In the genomic region with DNA sequence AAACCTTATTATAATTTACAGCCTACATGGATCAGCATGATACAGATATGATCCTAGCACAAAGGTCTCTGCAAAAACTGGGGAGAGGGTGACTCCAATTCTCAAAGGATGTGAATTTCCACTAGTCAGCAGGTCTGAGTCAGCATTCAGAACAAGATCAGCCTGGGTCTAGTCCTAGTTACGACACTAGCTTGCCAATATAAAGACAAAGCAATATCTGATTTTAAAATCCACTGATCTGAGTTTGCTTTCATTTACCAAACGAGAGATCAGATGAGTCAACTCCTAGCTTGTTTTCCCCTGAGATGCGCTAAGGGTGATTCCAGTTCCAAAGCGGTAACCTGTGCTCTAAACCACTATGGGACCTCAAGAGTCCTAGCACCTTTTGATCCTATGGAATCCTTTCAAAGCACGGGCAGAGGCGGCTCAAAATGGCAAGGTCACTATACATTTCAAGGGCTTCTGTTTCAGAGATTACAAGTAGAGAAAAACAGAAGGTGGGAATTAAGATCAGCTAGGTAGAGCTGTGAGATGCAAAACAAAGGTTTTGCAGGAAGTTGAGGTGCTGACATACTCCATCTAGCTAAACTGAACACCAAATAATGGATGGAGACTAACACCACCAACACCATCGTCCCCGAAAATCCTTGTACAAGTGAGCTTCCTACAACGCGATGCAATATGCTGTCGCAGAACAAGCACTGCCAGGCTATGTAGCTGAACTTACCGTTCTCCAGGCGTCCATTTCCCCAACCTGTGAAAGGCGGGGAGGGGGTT, we compare ENCODE assay signal across 8 cellular contexts. TPM values are rescaled to one million over a fixed set of nuclear protein-coding genes. Genes with fewer than 3 reads are reported as not detected.
DNase-seq lines count a peak whose midpoint lies in the region; ATAC-seq, FAIRE-seq and TF ChIP-seq lines count a peak whose summit lies in the region.

No MANE protein-coding gene starts in this region.

- intact Hi-C loops in K562 (cut with micrococcal nuclease), result loop anchor here (5.0 kb wide), 2 partner anchors 101 to 311 kb away; partner anchors contain the start of genes DCAF10 and TOMM5
- intact Hi-C loops in HepG2 (cut with micrococcal nuclease; ENCODE audit: unreplicated experiment), result loop anchor here (1.0 to 5.0 kb wide), 3 partner anchors 101 to 416 kb away; partner anchors contain the start of genes EXOSC3 and POLR1E

- H3K9ac ChIP-seq in K562 (ENCODE audit: insufficient read depth in 1 of 2, low read depth in 2 of 2, low read length in 2 of 2), result peak overlapping the region; percentile 77 to 94
- H3K9ac ChIP-seq in HepG2 (ENCODE audit: insufficient read depth, low read depth, low read length), result peak overlapping the region; percentile 84

- FAIRE-seq in K562 (lab: Jason Lieb, UNC) (peak; percentile 80), HepG2 (lab: Jason Lieb, UNC) (peak; percentile 12)

- TF ChIP-seq POLR2A in K562 (conservative IDR thresholded peaks at IDR 0.05) (no peak), HepG2 (IDR thresholded peaks at IDR 0.05; ENCODE audit: insufficient read depth in 1 of 2, low read depth in 2 of 2, low read length in 2 of 2) (no peak; a peak in 1 of 4 replicates), tibial nerve (IDR thresholded peaks at IDR 0.05) (no peak)

- TF ChIP-seq CTCF in DOHH2 (IDR thresholded peaks at IDR 0.05; ENCODE audit: low read depth, low read length, poor library complexity, severe bottlenecking) (no peak), K562 (IDR thresholded peaks at IDR 0.05 in 2 of 3, conservative IDR thresholded peaks at IDR 0.05 in 1 of 3; ENCODE audit: insufficient read depth in 2 of 3, low read depth in 1 of 3, low read length in 3 of 3) (no peak), HepG2 (CRISPR knock-in tag; IDR thresholded peaks at IDR 0.05) (no peak), tibial nerve (IDR thresholded peaks at IDR 0.05) (no peak)

- TF ChIP-seq EP300 in K562 (IDR thresholded peaks at IDR 0.05; ENCODE audit: low read length), result no peak
- no peak for TF ChIP-seq EP300 in HepG2 (IDR thresholded peaks at IDR 0.05; ENCODE audit: low read depth in 2 of 2, low read length in 2 of 2)
- no peak for TF ChIP-seq EP300 in HepG2 (CRISPR knock-in tag; IDR thresholded peaks at IDR 0.05; ENCODE audit: borderline replicate concordance)
- TF ChIP-seq EP300 in tibial nerve (IDR thresholded peaks at IDR 0.05), result no peak

- under 1% methylated on average over 14 of the region's 14 CpGs for whole genome bisulfite sequencing in K562 (ENCODE audit: insufficient coverage, low coverage, missing lambda C conversion rate)
- WGBS in HepG2 (ENCODE audit: low lambda C conversion rate), result 3% methylated on average over 8 of the region's 14 CpGs
- WGBS in tibial nerve, 2 donors, result 9% methylated on average over 14 of the region's 14 CpGs

- in situ Hi-C loops in K562 (cut with MboI) (loop anchor here (10.0 kb wide), 2 partner anchors 148 to 418 kb away; partner anchors contain the start of genes POLR1E and TRMT10B), HepG2 (cut with HindIII; ENCODE audit: extremely low pct_ligation_motif_present, low pct_unique_long_range_greater_than_20kb) (loop anchor here (10.0 to 25.0 kb wide), 3 partner anchors 352 to 452 kb away; partner anchors contain the start of gene POLR1E)

- H3K4me2 ChIP-seq in DOHH2 (ENCODE audit: low read length), result peak overlapping the region; percentile 79
- peak overlapping the region; percentile 96 for H3K4me2 ChIP-seq in K562 (ENCODE audit: insufficient read depth, low read length)
- H3K4me2 ChIP-seq in HepG2 (ENCODE audit: low read depth, low read length), result peak overlapping the region; percentile 95

- H3K9me3 ChIP-seq in DOHH2 (ENCODE audit: control insufficient read depth, insufficient read depth, low read length) (no peaks in the 10 kb centered on the region), MG63 (no peaks in the 10 kb centered on the region), K562 (replicated peaks; ENCODE audit: control insufficient read depth, insufficient read depth, low read depth, low read length) (no peaks in the 10 kb centered on the region), HepG2 (ENCODE audit: low read length) (no peaks in the 10 kb centered on the region), tibial nerve (no peaks in the 10 kb centered on the region)

- POLR2A ChIA-PET in K562 (lab: Yijun Ruan, JAX), result interaction anchor here (0.5 to 2.3 kb wide), 9 partner anchors 8 to 422 kb away, joined by 3 to 8 read pairs (median 4); no protein-coding TSS in a partner anchor
- POLR2A ChIA-PET in HepG2 (lab: Yijun Ruan, JAX), result interaction anchor here (0.6 to 1.7 kb wide), 5 partner anchors 10 to 418 kb away, joined by 3 to 5 read pairs (median 3); no protein-coding TSS in a partner anchor

- H3K9me2 ChIP-seq in DOHH2 (replicated peaks; ENCODE audit: control insufficient read depth, low read length), result no peaks in the 10 kb centered on the region

- H4K20me1 ChIP-seq in DOHH2 (ENCODE audit: control insufficient read depth, insufficient read depth, low read depth, low read length) (no peaks in the 10 kb centered on the region), K562 (replicated peaks; ENCODE audit: control insufficient read depth, insufficient read depth, low read length) (no peaks in the 10 kb centered on the region), HepG2 (ENCODE audit: insufficient read depth, low read length) (no peaks in the 10 kb centered on the region)

- BruUV-seq in K562 (replicated peaks; lab: Mats Ljungman, UMichigan) (no TSS peak), HepG2 (replicated peaks; lab: Mats Ljungman, UMichigan) (no TSS peak)

- CTCF ChIA-PET in K562 (lab: Yijun Ruan, JAX; ENCODE audit: low intra/inter-chr PET ratio) (interaction anchor here (0.6 to 1.9 kb wide), 2 partner anchors 460 kb away, joined by 3 to 7 read pairs; no protein-coding TSS in a partner anchor), HepG2 (lab: Yijun Ruan, JAX; ENCODE audit: low intra/inter-chr PET ratio, low total read pairs) (no interaction called here)

- no peaks in the 10 kb centered on the region for H3K27me3 ChIP-seq in DOHH2 (ENCODE audit: control insufficient read depth, low read length)
- no peaks in the 10 kb centered on the region for H3K27me3 ChIP-seq in MG63
- no peaks in the 10 kb centered on the region for H3K27me3 ChIP-seq in K562 (ENCODE audit: control insufficient read depth in 2 of 2, insufficient read depth in 2 of 2, low read length in 2 of 2)
- no peaks in the 10 kb centered on the region; a peak in 1 of 5 replicates for H3K27me3 ChIP-seq in HepG2 (ENCODE audit: control insufficient read depth in 1 of 2, insufficient read depth in 2 of 2, low read length in 2 of 2)
- no peaks in the 10 kb centered on the region for H3K27me3 ChIP-seq in tibial nerve

- H3K36me3 ChIP-seq in DOHH2 (ENCODE audit: control insufficient read depth, low read length), result peaks cover 19% of the 10 kb centered on the region
- peaks cover 5% of the 10 kb centered on the region; the same call in 1 of the 2 replicates for H3K36me3 ChIP-seq in MG63
- H3K36me3 ChIP-seq in K562 (ENCODE audit: control insufficient read depth, insufficient read depth, low read length), result peaks cover 27% of the 10 kb centered on the region
- H3K36me3 ChIP-seq in HepG2 (replicated peaks in 1 of 2; ENCODE audit: control insufficient read depth in 1 of 2, insufficient read depth in 2 of 2, low read length in 2 of 2), result peaks cover 2 to 9% of the 10 kb centered on the region in 2 experiments; a peak in 3 of 5 replicates
- peaks cover 0 to 17% (median 0%) of the 10 kb centered on the region in 3 donors for H3K36me3 ChIP-seq in tibial nerve

- H2AFZ ChIP-seq in K562 (ENCODE audit: low read depth, low read length) (peak overlapping the region; percentile 97), HepG2 (ENCODE audit: low read length) (no peak overlapping the region)

- H3K4me1 ChIP-seq in DOHH2 (ENCODE audit: control insufficient read depth, low read length) (peaks cover 22% of the 10 kb centered on the region), K562 (replicated peaks in 1 of 2; ENCODE audit: control insufficient read depth in 2 of 2, insufficient read depth in 2 of 2, low read length in 2 of 2) (peaks cover 22 to 32% of the 10 kb centered on the region in 2 experiments), HepG2 (ENCODE audit: insufficient read depth, low read length) (peaks cover 45% of the 10 kb centered on the region), tibial nerve (peaks cover 0 to 37% (median 10%) of the 10 kb centered on the region in 4 donors)

- H3K4me3 ChIP-seq in DOHH2 (ENCODE audit: low read length) (peak overlapping the region; percentile 89), MG63 (peak overlapping the region; percentile 79), K562 (peak overlapping the region; percentile 86), HepG2 (replicated peaks in 1 of 3; ENCODE audit: insufficient read depth in 1 of 3, low read depth in 2 of 3, low read length in 3 of 3) (peak overlapping the region; percentile 77 to 94 (median 90)), tibial nerve (peak overlapping the region; percentile 68 to 98 (median 81))

- no peaks in the 10 kb centered on the region for H3F3A ChIP-seq in DOHH2 (ENCODE audit: control insufficient read depth, insufficient read depth)

- peak; percentile 12 for ATAC-seq in GM21447 (IDR thresholded peaks at IDR 0.05; ENCODE audit: unreplicated experiment)
- peak; percentile 18 for ATAC-seq in K562
- ATAC-seq in HepG2, result peak; percentile 9

- TF ChIP-seq RAD21 in K562 (CRISPR knock-in tag; conservative IDR thresholded peaks at IDR 0.05 in 1 of 2, IDR thresholded peaks at IDR 0.05 in 1 of 2) (no peak), HepG2 (CRISPR knock-in tag; IDR thresholded peaks at IDR 0.05) (no peak)

- DNase-seq in MG63 (no peak), K562 (ENCODE audit: extremely low read depth in 1 of 4, low spot score in 3 of 4) (peak; percentile 46 to 69 (median 60)), HepG2 (ENCODE audit: low spot score) (peak; percentile 27), tibial nerve (ENCODE audit: low spot score in 2 of 2) (no peak), NCI-H226 (no peak)
- DNase-seq in stimulated activated CD4-positive, alpha-beta T cell treated with anti-CD3 and anti-CD28 coated beads, Interleukin-12 subunit alpha, Interleukin-12 subunit beta, amount 100 ng/mL, for 4 hours, result no peak

- H3K27ac ChIP-seq in DOHH2 (ENCODE audit: low read depth, low read length) (peak overlapping the region; percentile 58), K562 (ENCODE audit: extremely low read depth, low read depth, low read length) (peak overlapping the region; percentile 71), HepG2 (ENCODE audit: extremely low read length, insufficient read depth, low read length) (peak overlapping the region; percentile 72), tibial nerve (peak overlapping the region; percentile 75 to 96 (median 86))

- H3K9me1 ChIP-seq in K562 (ENCODE audit: control insufficient read depth, insufficient read depth, low read length), result no peaks in the 10 kb centered on the region

- H3K79me2 ChIP-seq in DOHH2 (ENCODE audit: control insufficient read depth, low read length), result peaks cover 32% of the 10 kb centered on the region
- H3K79me2 ChIP-seq in K562 (ENCODE audit: control insufficient read depth, insufficient read depth, low read length), result peaks cover 32% of the 10 kb centered on the region
- H3K79me2 ChIP-seq in HepG2 (ENCODE audit: insufficient read depth, low read length), result peaks cover 22% of the 10 kb centered on the region

RNA-seq across cellular contexts. Expression of gene SLC25A51, which starts 0.9 kb away (rescaled TPM):
- total RNA-seq in MG63 (2014; rRNA removed; shearing (Covaris generic); ENCODE audit: low replicate concordance), result 9.0 and 15.9 TPM in 2 replicates
- 40.8 and 61.0 TPM in 2 replicates for total RNA-seq in K562 (2011; cell fraction: chromatin; rRNA removed; ENCODE audit: low replicate concordance)
- total RNA-seq in K562 (2011; cell fraction: nucleolus; rRNA removed), result 32.4 and 33.6 TPM in 2 replicates
- total RNA-seq in K562 (2011; cell fraction: nucleoplasm; rRNA removed), result 35.0 and 43.8 TPM in 2 replicates
- 24.5 and 28.0 TPM in 2 replicates for total RNA-seq in K562 (2014; rRNA removed)
- 40.7 and 44.2 TPM in 2 replicates for total RNA-seq in K562 (2014; rRNA removed; fragmentation: Illumina TruSeq; extraction: Trizol)
- total RNA-seq in K562 (2015; rRNA removed; fragmentation: Illumina TruSeq; extraction: Trizol), result 39.3 and 39.5 TPM in 2 replicates
- total RNA-seq in K562 (2021), result 31.5 and 32.9 TPM in 2 replicates
- 30.6 and 37.0 TPM in 2 replicates for polyA plus RNA-seq in K562 (2011; rRNA removed)
- 19.0 and 25.4 TPM in 2 replicates for polyA plus RNA-seq in K562 (2011; cell fraction: cytosol; rRNA removed)
- polyA plus RNA-seq in K562 (2011; cell fraction: nucleus; rRNA removed), result 16.1 and 21.9 TPM in 2 replicates
- 9.9 and 15.1 TPM in 2 replicates for polyA plus RNA-seq in K562 (2012)
- 23.2 and 23.5 TPM in 2 replicates for polyA plus RNA-seq in K562 (2014; fragmentation: Illumina TruSeq; extraction: Trizol)
- polyA plus RNA-seq in K562 (2014; fragmentation: Nextera tagmentation; extraction: Ambion mirVana), result 10 to 100 TPM in 1 of 2 experiments, 1 to 10 TPM in 1; 9.1 to 10.6 TPM
- polyA plus RNA-seq in K562 (2014; rRNA removed), result 18.7 and 22.3 TPM in 2 replicates
- polyA minus RNA-seq in K562 (2011; rRNA and poly(A)+ RNA removed), result 78.5 and 79.6 TPM in 2 replicates
- 19.4 and 29.1 TPM in 2 replicates for polyA minus RNA-seq in K562 (2011; cell fraction: cytosol; rRNA and poly(A)+ RNA removed)
- polyA minus RNA-seq in K562 (2011; cell fraction: nucleus; rRNA and poly(A)+ RNA removed), result 15.5 and 23.4 TPM in 2 replicates
- total RNA-seq in HepG2 (2016; rRNA removed; fragmentation: Illumina TruSeq; extraction: Trizol), result 37.7 and 40.7 TPM in 2 replicates
- total RNA-seq in HepG2 (2016; cell fraction: cytosol; rRNA removed; fragmentation: Illumina TruSeq; extraction: Trizol; ENCODE audit: low read depth), result 39.8 and 41.5 TPM in 2 replicates
- total RNA-seq in HepG2 (2016; cell fraction: insoluble cytoplasmic fraction; rRNA removed; fragmentation: Illumina TruSeq; extraction: Trizol), result 35.8 and 36.3 TPM in 2 replicates
- 69.7 and 71.8 TPM in 2 replicates for total RNA-seq in HepG2 (2016; cell fraction: membrane; rRNA removed; fragmentation: Illumina TruSeq; extraction: Trizol)
- total RNA-seq in HepG2 (2016; cell fraction: nucleus; rRNA removed; fragmentation: Illumina TruSeq; extraction: Trizol), result 20.0 and 24.7 TPM in 2 replicates
- polyA plus RNA-seq in HepG2 (2011; rRNA removed), result 14.6 and 15.4 TPM in 2 replicates
- 8.9 and 11.5 TPM in 2 replicates for polyA plus RNA-seq in HepG2 (2011; cell fraction: cytosol; rRNA removed)
- 11.8 and 14.7 TPM in 2 replicates for polyA plus RNA-seq in HepG2 (2011; cell fraction: nucleus; rRNA removed)
- 6.0 and 8.4 TPM in 2 replicates for polyA plus RNA-seq in HepG2 (2012)
- polyA plus RNA-seq in HepG2 (2016; cell fraction: cytosol; fragmentation: Illumina TruSeq; extraction: Trizol; ENCODE audit: low read depth), result 44.8 and 48.9 TPM in 2 replicates
- 19.9 and 21.9 TPM in 2 replicates for polyA plus RNA-seq in HepG2 (2016; cell fraction: insoluble cytoplasmic fraction; fragmentation: Illumina TruSeq; extraction: Trizol; ENCODE audit: low read depth)
- 48.0 and 51.0 TPM in 2 replicates for polyA plus RNA-seq in HepG2 (2016; cell fraction: membrane; fragmentation: Illumina TruSeq; extraction: Trizol; ENCODE audit: low read depth)
- 17.6 and 20.1 TPM in 2 replicates for polyA plus RNA-seq in HepG2 (2016; cell fraction: nucleus; fragmentation: Illumina TruSeq; extraction: Trizol; ENCODE audit: insufficient read depth, low read depth)
- polyA minus RNA-seq in HepG2 (2011; rRNA and poly(A)+ RNA removed; ENCODE audit: low replicate concordance), result 41.7 and 51.3 TPM in 2 replicates
- 17.5 and 18.0 TPM in 2 replicates for polyA minus RNA-seq in HepG2 (2011; cell fraction: cytosol; rRNA and poly(A)+ RNA removed)
- 40.2 and 47.6 TPM in 2 replicates for polyA minus RNA-seq in HepG2 (2011; cell fraction: nucleus; rRNA and poly(A)+ RNA removed)
- total RNA-seq in tibial nerve, result 10 to 100 TPM; 21.6 to 28.4 (median 25.7) TPM

Comparison
In these comparisons a context has a peak if more than half of its experiments do, and no peak if none do; other contexts are left out.
1. DNase-seq: peak in K562 (4 of 4) and HepG2 (single experiment); none in MG63 (single experiment), tibial nerve (0 of 2), stimulated activated CD4-positive, alpha-beta T cell treated with anti-CD3 and anti-CD28 coated beads, Interleukin-12 subunit alpha, Interleukin-12 subunit beta, amount 100 ng/mL, for 4 hours (single experiment) and NCI-H226 (single experiment).
2. Peak in every context shown above with its lines, with median percentiles within 50 percentile points of each other: H3K27ac ChIP-seq, H3K4me2 ChIP-seq, H3K4me3 ChIP-seq and ATAC-seq.